In the genomic region with DNA sequence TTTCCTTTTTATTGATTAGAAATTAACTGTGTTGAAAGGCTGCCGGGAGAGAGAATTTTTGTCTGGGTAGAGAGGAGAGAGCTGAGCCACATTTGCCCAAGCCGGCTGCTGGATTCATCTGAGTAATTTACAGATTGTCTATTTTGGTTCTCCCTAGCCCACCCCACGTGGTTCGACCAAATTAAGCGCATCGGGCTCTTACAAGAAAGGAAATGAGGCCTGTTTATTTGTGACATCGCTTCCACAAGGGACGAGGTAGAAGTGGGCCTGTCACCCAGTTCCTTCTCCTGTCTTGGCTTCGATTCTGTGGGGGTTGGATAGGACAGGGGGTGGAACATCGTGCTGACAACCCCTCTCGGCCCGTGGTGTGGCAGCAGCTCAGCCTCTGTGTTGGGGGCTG, we compare ENCODE assay signal across 11 cellular contexts. TPM values are rescaled to one million over a fixed set of nuclear protein-coding genes. Genes with fewer than 3 reads are reported as not detected.
DNase-seq lines count a peak whose midpoint lies in the region; ATAC-seq and TF ChIP-seq lines count a peak whose summit lies in the region.
"Had no signal": no experiment of that assay in that cellular context is flagged by ENCODE, and none has a peak within 500 bp of the region (broad histone marks: within the 10 kb centered on the region; RNA-seq: fewer than 3 reads in every experiment).

No MANE protein-coding gene starts in this region.

- no peak for TF ChIP-seq CTCF in GM10248 (IDR thresholded peaks at IDR 0.05; ENCODE audit: control extremely low read depth, extremely low read depth, low read depth, missing control alignments)
- TF ChIP-seq CTCF in activated B cell treated with CpG ODN at 0.5 μM for 24 hours (IDR thresholded peaks at IDR 0.05): no peak
- no peak for TF ChIP-seq CTCF in WTC11 (IDR thresholded peaks at IDR 0.05)

- CTCF ChIA-PET in GM10248 (lab: Yijun Ruan, JAX): interaction anchor here (0.8 to 1.5 kb wide), 4 partner anchors 10 to 150 kb away, joined by 3 to 4 read pairs (median 4); no protein-coding TSS in a partner anchor
- CTCF ChIA-PET in activated B cell treated with CpG ODN at 0.5 μM for 24 hours (lab: Charles Lee): interaction anchor here (1.1 to 1.3 kb wide), 3 partner anchors 29 to 124 kb away, joined by 3 to 7 read pairs (median 4); no protein-coding TSS in a partner anchor
- CTCF ChIA-PET in WTC11 (lab: Charles Lee): interaction anchor here (1.0 to 1.9 kb wide), 2 partner anchors 12 to 116 kb away, joined by 3 to 5 read pairs; no protein-coding TSS in a partner anchor
- CTCF ChIA-PET in CD4-positive, alpha-beta memory T cell (lab: Charles Lee; ENCODE audit: partially characterized antibody): no interaction called here

- no peaks in the 10 kb centered on the region for H3K9me3 ChIP-seq in CD4-positive, alpha-beta memory T cell (ENCODE audit: control insufficient read depth in 1 of 2, low read length in 2 of 2)

- peaks cover 12% of the 10 kb centered on the region for H3K9me3 Mint-ChIP-seq in activated B cell treated with CpG ODN at 0.5 μM for 24 hours
- peaks cover 20% of the 10 kb centered on the region for H3K9me3 Mint-ChIP-seq in WTC11
- peaks cover 2 to 15% (median 10%) of the 10 kb centered on the region in 8 donors for H3K9me3 Mint-ChIP-seq in CD4-positive, alpha-beta memory T cell

- H3K4me3 ChIP-seq in CD4-positive, alpha-beta memory T cell (ENCODE audit: low read length in 2 of 2): no peak overlapping the region

- no peaks in the 10 kb centered on the region for H3K36me3 ChIP-seq in CD4-positive, alpha-beta memory T cell (ENCODE audit: insufficient read depth, low read length)

- H3K27ac ChIP-seq in CD4-positive, alpha-beta memory T cell (ENCODE audit: low read depth, low read length): no peak overlapping the region
- H3K27ac ChIP-seq: C4-2B had no signal

- peaks cover 18% of the 10 kb centered on the region for H3K36me3 Mint-ChIP-seq in activated B cell treated with CpG ODN at 0.5 μM for 24 hours (ENCODE audit: low read depth)
- H3K36me3 Mint-ChIP-seq in WTC11: peaks cover 13% of the 10 kb centered on the region; the same call in 1 of the 2 replicates
- H3K36me3 Mint-ChIP-seq in CD4-positive, alpha-beta memory T cell: no peaks in the 10 kb centered on the region

- H3K27me3 Mint-ChIP-seq in activated B cell treated with CpG ODN at 0.5 μM for 24 hours (no peaks in the 10 kb centered on the region), WTC11 (ENCODE audit: low read depth) (peaks cover 4% of the 10 kb centered on the region)
- H3K27me3 Mint-ChIP-seq in CD4-positive, alpha-beta memory T cell: peaks cover 0 to 2% of the 10 kb centered on the region in 2 donors

- POLR2A ChIA-PET in GM10248 (lab: Yijun Ruan, JAX): no interaction called here
- POLR2A ChIA-PET in activated B cell treated with CpG ODN at 0.5 μM for 24 hours (lab: Charles Lee): interaction anchor here (0.6 to 2.0 kb wide), 15 partner anchors 10 to 1199 kb away, joined by 3 to 10 read pairs (median 6); a partner anchor contains a TSS
- POLR2A ChIA-PET in WTC11 (lab: Charles Lee): interaction anchor here (0.6 kb wide), 1 partner anchor 22 kb away, joined by 3 read pairs; no protein-coding TSS in a partner anchor
- POLR2A ChIA-PET in CD4-positive, alpha-beta memory T cell (lab: Charles Lee; ENCODE audit: partially characterized antibody): no interaction called here

- H3K4me3 Mint-ChIP-seq in activated B cell treated with CpG ODN at 0.5 μM for 24 hours (peak overlapping the region; percentile 73), WTC11 (no peak overlapping the region)
- H3K4me3 Mint-ChIP-seq in CD4-positive, alpha-beta memory T cell: no peak overlapping the region

- H3K4me1 ChIP-seq in CD4-positive, alpha-beta memory T cell (ENCODE audit: insufficient read depth, low read length): no peaks in the 10 kb centered on the region

- peak; percentile 23 for ATAC-seq in GM21367 (IDR thresholded peaks at IDR 0.05; ENCODE audit: unreplicated experiment)
- peak; percentile 37 for ATAC-seq in HG03175 (IDR thresholded peaks at IDR 0.05; ENCODE audit: unreplicated experiment)
- ATAC-seq in activated B cell treated with CpG ODN at 0.5 μM for 24 hours (ENCODE audit: low read depth): peak; percentile 57
- ATAC-seq in WTC11: no peak

- H3K27me3 ChIP-seq in CD4-positive, alpha-beta memory T cell (ENCODE audit: insufficient read depth, low read length): no peaks in the 10 kb centered on the region

- H3K27ac Mint-ChIP-seq in activated B cell treated with CpG ODN at 0.5 μM for 24 hours (peak overlapping the region; percentile 98), WTC11 (no peak overlapping the region)
- H3K27ac Mint-ChIP-seq in CD4-positive, alpha-beta memory T cell: no peak overlapping the region

- peak; percentile 54 for DNase-seq in GM10248 (ENCODE audit: extremely low spot score)
- DNase-seq in activated B cell treated with CpG ODN at 0.5 μM for 24 hours: peak; percentile 47
- no peak for DNase-seq in stimulated activated CD4-positive, alpha-beta T cell treated with anti-CD3 and anti-CD28 coated beads, Interleukin-15, amount 100 ng/mL, for 24 hours
- no peak for DNase-seq in COLO829 (ENCODE audit: low spot score)
- DNase-seq in WTC11 (ENCODE audit: low spot score): no peak
- DNase-seq in CD4-positive, alpha-beta memory T cell: no peak
- DNase-seq: activated effector memory CD4-positive, alpha-beta T cell treated with anti-CD3 and anti-CD28 coated beads, Interleukin-2, amount 50 U/mL, for 16 hours had no signal

- peaks cover 69% of the 10 kb centered on the region for H3K4me1 Mint-ChIP-seq in activated B cell treated with CpG ODN at 0.5 μM for 24 hours
- peaks cover 8% of the 10 kb centered on the region for H3K4me1 Mint-ChIP-seq in WTC11
- H3K4me1 Mint-ChIP-seq in CD4-positive, alpha-beta memory T cell: no peaks in the 10 kb centered on the region

- intact Hi-C loops in activated B cell treated with CpG ODN at 0.5 μM for 24 hours (cut with micrococcal nuclease): loop anchor here (1.0 to 5.0 kb wide), 6 partner anchors 43 to 311 kb away; a partner anchor contains a TSS
- intact Hi-C loops in CD4-positive, alpha-beta memory T cell (cut with micrococcal nuclease): no loop called here

TF ChIP-seq in WTC11, 78 proteins besides CTCF, POLR2A, EP300 and RAD21:
- TF ChIP-seq FOXP1 (CRISPR knock-in tag; IDR thresholded peaks at IDR 0.05; ENCODE audit: borderline replicate concordance): no peak
- TF ChIP-seq, protein P1, sequence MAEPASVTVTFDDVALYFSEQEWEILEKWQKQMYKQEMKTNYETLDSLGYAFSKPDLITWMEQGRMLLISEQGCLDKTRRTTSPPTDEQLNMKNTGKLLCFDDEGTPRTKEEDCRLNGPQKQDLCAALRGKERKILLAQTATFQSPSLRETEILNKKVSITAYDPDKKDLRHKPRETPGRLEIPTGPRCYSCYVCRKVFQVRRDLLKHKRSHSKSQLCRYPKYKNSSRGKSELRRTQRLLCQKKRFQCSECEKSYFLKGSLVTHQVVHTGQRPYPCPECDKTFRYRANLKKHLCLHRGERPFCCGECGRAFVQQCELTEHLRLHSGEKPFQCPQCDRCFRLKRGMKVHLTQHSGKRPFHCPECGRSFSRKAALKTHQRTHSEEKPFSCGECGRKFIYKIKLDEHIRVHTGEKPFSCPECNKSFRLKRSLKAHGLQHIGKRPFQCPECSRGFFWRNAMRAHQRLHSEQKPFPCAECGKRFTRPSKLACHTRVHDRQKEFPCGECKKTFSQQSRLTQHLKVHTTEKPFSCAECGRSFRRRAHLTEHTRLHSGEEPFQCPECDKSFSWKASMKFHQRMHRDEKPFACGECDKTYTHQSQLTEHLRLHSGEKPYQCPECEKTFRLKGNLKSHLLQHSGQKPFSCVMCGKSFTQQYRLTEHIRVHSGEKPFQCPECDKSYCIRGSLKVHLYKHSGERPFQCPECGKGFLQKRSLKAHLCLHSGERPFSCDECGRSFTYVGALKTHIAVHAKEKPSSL (CRISPR knock-in tag; conservative IDR thresholded peaks at IDR 0.05): no peak
- TF ChIP-seq, protein P2, sequence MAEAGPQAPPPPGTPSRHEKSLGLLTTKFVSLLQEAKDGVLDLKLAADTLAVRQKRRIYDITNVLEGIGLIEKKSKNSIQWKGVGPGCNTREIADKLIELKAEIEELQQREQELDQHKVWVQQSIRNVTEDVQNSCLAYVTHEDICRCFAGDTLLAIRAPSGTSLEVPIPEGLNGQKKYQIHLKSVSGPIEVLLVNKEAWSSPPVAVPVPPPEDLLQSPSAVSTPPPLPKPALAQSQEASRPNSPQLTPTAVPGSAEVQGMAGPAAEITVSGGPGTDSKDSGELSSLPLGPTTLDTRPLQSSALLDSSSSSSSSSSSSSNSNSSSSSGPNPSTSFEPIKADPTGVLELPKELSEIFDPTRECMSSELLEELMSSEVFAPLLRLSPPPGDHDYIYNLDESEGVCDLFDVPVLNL (CRISPR knock-in tag; IDR thresholded peaks at IDR 0.05; ENCODE audit: borderline replicate concordance, low read depth): no peak
- TF ChIP-seq SMAD4 (CRISPR knock-in tag; IDR thresholded peaks at IDR 0.05): no peak
- TF ChIP-seq ZNF232 (CRISPR knock-in tag; IDR thresholded peaks at IDR 0.05): no peak
- TF ChIP-seq, protein P3, sequence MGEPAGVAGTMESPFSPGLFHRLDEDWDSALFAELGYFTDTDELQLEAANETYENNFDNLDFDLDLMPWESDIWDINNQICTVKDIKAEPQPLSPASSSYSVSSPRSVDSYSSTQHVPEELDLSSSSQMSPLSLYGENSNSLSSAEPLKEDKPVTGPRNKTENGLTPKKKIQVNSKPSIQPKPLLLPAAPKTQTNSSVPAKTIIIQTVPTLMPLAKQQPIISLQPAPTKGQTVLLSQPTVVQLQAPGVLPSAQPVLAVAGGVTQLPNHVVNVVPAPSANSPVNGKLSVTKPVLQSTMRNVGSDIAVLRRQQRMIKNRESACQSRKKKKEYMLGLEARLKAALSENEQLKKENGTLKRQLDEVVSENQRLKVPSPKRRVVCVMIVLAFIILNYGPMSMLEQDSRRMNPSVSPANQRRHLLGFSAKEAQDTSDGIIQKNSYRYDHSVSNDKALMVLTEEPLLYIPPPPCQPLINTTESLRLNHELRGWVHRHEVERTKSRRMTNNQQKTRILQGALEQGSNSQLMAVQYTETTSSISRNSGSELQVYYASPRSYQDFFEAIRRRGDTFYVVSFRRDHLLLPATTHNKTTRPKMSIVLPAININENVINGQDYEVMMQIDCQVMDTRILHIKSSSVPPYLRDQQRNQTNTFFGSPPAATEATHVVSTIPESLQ (CRISPR knock-in tag; IDR thresholded peaks at IDR 0.05): no peak
- no peak for TF ChIP-seq SOX15 (CRISPR knock-in tag; IDR thresholded peaks at IDR 0.05)
- no peak for TF ChIP-seq GABPB1 (CRISPR knock-in tag; IDR thresholded peaks at IDR 0.05)
- no peak for TF ChIP-seq EMX1 (CRISPR knock-in tag; IDR thresholded peaks at IDR 0.05)

RNA-seq across cellular contexts. Expression of a gene that starts 42.9 kb away (rescaled TPM):
- total RNA-seq in activated B cell treated with CpG ODN at 0.5 μM for 24 hours: 21.2 and 25.4 TPM in 2 replicates
- total RNA-seq in WTC11 (2021): 5.5 to 6.8 TPM (median 6.3 TPM) in 3 replicates
- not detected for total RNA-seq in CD4-positive, alpha-beta memory T cell
- polyA plus RNA-seq in CD4-positive, alpha-beta memory T cell: not detected
- total RNA-seq: T-helper 1 cell treated with Interleukin-12 subunit alpha and Interleukin-12 subunit beta and Interleukin-4 antibody, amounts not matched to agents 30 ng/mL and 1 ng/mL, for 36 hours had no signal

Comparison
In these comparisons a context has a peak if more than half of its experiments do, and no peak if none do; other contexts are left out.
1. DNase-seq: peak in GM10248 (single experiment) and activated B cell treated with CpG ODN at 0.5 μM for 24 hours (single experiment); none in stimulated activated CD4-positive, alpha-beta T cell treated with anti-CD3 and anti-CD28 coated beads, Interleukin-15, amount 100 ng/mL, for 24 hours (single experiment), COLO829 (single experiment), WTC11 (single experiment) and CD4-positive, alpha-beta memory T cell (0 of 5).
2. POLR2A ChIA-PET loops: an anchor here in activated B cell treated with CpG ODN at 0.5 μM for 24 hours (0.6 to 2.0 kb wide) and WTC11 (0.6 kb wide); none called in GM10248 and CD4-positive, alpha-beta memory T cell.